8 cellular contexts compared by ENCODE assay signal in the genomic region with DNA sequence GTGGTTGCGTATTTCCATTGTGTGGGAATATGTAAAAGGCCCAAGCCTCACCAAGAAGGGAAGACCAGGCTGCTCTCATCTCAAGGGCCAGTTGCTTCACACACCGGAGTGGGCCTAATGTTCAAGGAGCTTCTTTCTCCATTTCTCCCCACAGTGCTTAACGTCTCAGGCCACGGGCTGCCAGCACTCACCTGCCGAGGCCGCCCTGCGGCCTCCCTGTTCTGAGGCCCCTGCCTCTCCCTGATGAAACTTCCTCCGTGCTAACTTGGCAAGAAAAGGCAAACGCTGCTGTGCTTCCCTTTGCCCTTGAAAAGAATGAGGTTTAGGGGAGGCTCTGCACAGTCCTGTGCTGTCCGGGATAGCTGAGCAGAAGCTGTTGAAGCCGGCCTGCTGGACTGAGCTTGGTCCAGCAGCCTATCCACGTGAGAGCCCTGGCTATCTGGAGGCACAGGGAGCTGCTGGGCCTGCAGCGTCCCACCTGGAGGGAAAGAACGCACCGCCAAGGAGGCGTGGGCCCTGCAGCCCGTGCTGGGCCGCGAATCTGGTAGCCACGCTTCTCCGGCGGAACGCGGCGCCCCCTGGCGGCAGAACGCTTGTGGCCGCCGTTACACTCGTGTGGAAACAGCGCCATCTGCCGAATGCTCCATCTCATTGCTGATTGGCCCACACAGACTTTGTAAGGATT.
DNase-seq lines count a peak whose midpoint lies in the region; ATAC-seq, FAIRE-seq and TF ChIP-seq lines count a peak whose summit lies in the region.

No MANE protein-coding gene starts in this region.

- H3K27ac ChIP-seq in hepatocyte, result no peak overlapping the region

- peak; percentile 85 for FAIRE-seq in G401.6 (lab: Jason Lieb, UNC)

- TF ChIP-seq CTCF in hepatocyte (IDR thresholded peaks at IDR 0.05; ENCODE audit: poor library complexity), result peak; percentile 100

- ATAC-seq in HG02610 (IDR thresholded peaks at IDR 0.05; ENCODE audit: unreplicated experiment) (peak; percentile 73), GM18873 (IDR thresholded peaks at IDR 0.05; ENCODE audit: low FRiP score, unreplicated experiment) (no peak)

- no peaks in the 10 kb centered on the region for H3K4me1 ChIP-seq in hepatocyte (ENCODE audit: insufficient read depth)

- no peaks in the 10 kb centered on the region for H3K79me2 ChIP-seq in hepatocyte

- H4K20me1 ChIP-seq in hepatocyte (ENCODE audit: insufficient read depth, poor library complexity, severe bottlenecking), result no peaks in the 10 kb centered on the region

- no peaks in the 10 kb centered on the region for H3K27me3 ChIP-seq in hepatocyte

- H2AFZ ChIP-seq in hepatocyte, result peak overlapping the region; percentile 73

- H3K9me3 ChIP-seq in hepatocyte (ENCODE audit: low read depth), result no peaks in the 10 kb centered on the region

- DNase-seq in NCI-H1694 (lab: John Stamatoyannopoulos, UW), result peak; percentile 80
- DNase-seq in T-helper 9 cell, result peak; percentile 90
- peak in 56 of 58 donors; percentile 5 to 90 (median 68) for DNase-seq in anterior cingulate cortex (lab: John Stamatoyannopoulos, UW)
- peak; percentile 92 for DNase-seq in hepatocyte (ENCODE audit: low spot score)
- peak; percentile 18 for DNase-seq in skeletal muscle cell (ENCODE audit: low read depth)

- H3K4me3 ChIP-seq in hepatocyte (no peak overlapping the region), skeletal muscle cell (ENCODE audit: low read depth, low read length) (no peak overlapping the region)

- H3K4me2 ChIP-seq in hepatocyte, result peak overlapping the region; percentile 46

- no peaks in the 10 kb centered on the region for H3K9me2 ChIP-seq in hepatocyte (replicated peaks; ENCODE audit: insufficient read depth)

- no peaks in the 10 kb centered on the region for H3K36me3 ChIP-seq in hepatocyte (replicated peaks; ENCODE audit: insufficient read depth, low read depth)

- WGBS in hepatocyte (ENCODE audit: low lambda C conversion rate, missing lambda C conversion rate), result 29% methylated on average over 32 of the region's 32 CpGs

Comparison
In these comparisons a context has a peak if more than half of its experiments do, and no peak if none do; other contexts are left out.
1. DNase-seq: peak in every context shown above with its lines; median percentile 92 in hepatocyte; 90 in T-helper 9 cell; 80 in NCI-H1694; 68 in anterior cingulate cortex; 18 in skeletal muscle cell.